ENCODE assay signal across 9 cellular contexts in genomic region chr2:88658890-88659881, GRCh38. TPM values are rescaled to one million over a fixed set of nuclear protein-coding genes. Genes with fewer than 3 reads are reported as not detected.
DNase-seq lines count a peak whose midpoint lies in the region; ATAC-seq, FAIRE-seq and TF ChIP-seq lines count a peak whose summit lies in the region.
"Had no signal": no experiment of that assay in that cellular context is flagged by ENCODE, and none has a peak within 500 bp of the region (broad histone marks: within the 10 kb centered on the region; RNA-seq: fewer than 3 reads in every experiment).

No MANE protein-coding gene starts in this region.

- H3K4me2 ChIP-seq in K562 (ENCODE audit: insufficient read depth, low read length) = peak overlapping the region; percentile 49
- H3K4me2 ChIP-seq: KMS-11 had no signal

- no peaks in the 10 kb centered on the region for H3K9me3 ChIP-seq in K562 (replicated peaks; ENCODE audit: control insufficient read depth, insufficient read depth, low read depth, low read length)
- peaks cover 0 to 3% of the 10 kb centered on the region in 2 donors for H3K9me3 ChIP-seq in kidney (ENCODE audit: control insufficient read depth in 1 of 2, low read length in 2 of 2)
- no peaks in the 10 kb centered on the region for H3K9me3 ChIP-seq in testis

- H3K9ac ChIP-seq in K562 (ENCODE audit: insufficient read depth in 1 of 2, low read depth in 2 of 2, low read length in 2 of 2) = peak overlapping the region; percentile 47 to 65; a peak in 3 of 4 replicates
- no peak overlapping the region for H3K9ac ChIP-seq in kidney (ENCODE audit: low read length in 2 of 2)
- H3K9ac ChIP-seq: KMS-11 had no signal

- WGBS in K562 (ENCODE audit: insufficient coverage, low coverage, missing lambda C conversion rate) = 6% methylated on average over 8 of the region's 8 CpGs
- WGBS in testis, 2 donors = 64 to 66% methylated on average over 8 of the region's 8 CpGs

- no peak overlapping the region for H3K4me3 ChIP-seq in K562
- H3K4me3 ChIP-seq in kidney (ENCODE audit: low read length in 2 of 2) = no peak overlapping the region
- no peak overlapping the region for H3K4me3 ChIP-seq in testis

- peak; percentile 81 for ATAC-seq in K562

- TF ChIP-seq CTCF in K562 (IDR thresholded peaks at IDR 0.05 in 2 of 3, conservative IDR thresholded peaks at IDR 0.05 in 1 of 3; ENCODE audit: insufficient read depth in 2 of 3, low read depth in 1 of 3, low read length in 3 of 3) (no peak), kidney (IDR thresholded peaks at IDR 0.05; ENCODE audit: borderline replicate concordance, extremely low read depth, insufficient read depth) (no peak), testis (IDR thresholded peaks at IDR 0.05) (no peak)

- POLR2A ChIA-PET in K562 (lab: Yijun Ruan, JAX) = interaction anchor here (0.8 to 2.4 kb wide), 6 partner anchors 9 to 31 kb away, joined by 3 to 8 read pairs (median 4); no protein-coding TSS in a partner anchor

- H2AFZ ChIP-seq in K562 (ENCODE audit: low read depth, low read length) = peak overlapping the region; percentile 88

- CTCF ChIA-PET in K562 (lab: Yijun Ruan, JAX; ENCODE audit: low intra/inter-chr PET ratio) = no interaction called here

- FAIRE-seq in K562 (lab: Jason Lieb, UNC) = no peak
- FAIRE-seq in kidney (lab: Jason Lieb, UNC) = no peak
- FAIRE-seq in urothelium cell line (lab: Jason Lieb, UNC) = peak; percentile 66
- FAIRE-seq: endometrium had no signal

- in situ Hi-C loops in K562 (cut with MboI) = no loop called here

- H4K20me1 ChIP-seq in K562 (replicated peaks; ENCODE audit: control insufficient read depth, insufficient read depth, low read length) = no peaks in the 10 kb centered on the region

- intact Hi-C loops in K562 (cut with micrococcal nuclease) (no loop called here), kidney (cut with DNase I) (no loop called here), testis (cut with DNase I; ENCODE audit: low total_unique reads) (no loop called here)

- no peak for TF ChIP-seq EP300 in K562 (IDR thresholded peaks at IDR 0.05; ENCODE audit: low read length)

- no peak for TF ChIP-seq POLR2A in K562 (conservative IDR thresholded peaks at IDR 0.05)
- TF ChIP-seq POLR2A in testis (IDR thresholded peaks at IDR 0.05) = no peak

- no peaks in the 10 kb centered on the region for H3K9me1 ChIP-seq in K562 (ENCODE audit: control insufficient read depth, insufficient read depth, low read length)

- H3K4me1 ChIP-seq in K562 (replicated peaks in 1 of 2; ENCODE audit: control insufficient read depth in 2 of 2, insufficient read depth in 2 of 2, low read length in 2 of 2) (peaks cover 3 to 24% of the 10 kb centered on the region in 2 experiments; a peak in 4 of 5 replicates), kidney (ENCODE audit: control insufficient read depth in 1 of 2, insufficient read depth in 1 of 2, low read depth in 1 of 2, low read length in 2 of 2) (peaks cover 0 to 5% of the 10 kb centered on the region in 2 donors), testis (no peaks in the 10 kb centered on the region)

- no peaks in the 10 kb centered on the region for H3K79me2 ChIP-seq in K562 (ENCODE audit: control insufficient read depth, insufficient read depth, low read length)

- H3K27me3 ChIP-seq in K562 (ENCODE audit: control insufficient read depth in 2 of 2, insufficient read depth in 2 of 2, low read length in 2 of 2) = no peaks in the 10 kb centered on the region
- H3K27me3 ChIP-seq in testis = no peaks in the 10 kb centered on the region

- peak overlapping the region; percentile 60 for H3K27ac ChIP-seq in K562 (ENCODE audit: extremely low read depth, low read depth, low read length)
- peak overlapping the region; percentile 13 to 71 for H3K27ac ChIP-seq in kidney (ENCODE audit: low read depth in 2 of 2, low read length in 2 of 2)
- H3K27ac ChIP-seq in testis = no peak overlapping the region
- H3K27ac ChIP-seq: KMS-11 had no signal

- no peak for TF ChIP-seq RAD21 in K562 (CRISPR knock-in tag; conservative IDR thresholded peaks at IDR 0.05 in 1 of 2, IDR thresholded peaks at IDR 0.05 in 1 of 2)

- DNase-seq in M059J (ENCODE audit: low read depth) (peak; percentile 86), K562 (ENCODE audit: extremely low read depth in 1 of 4, low spot score in 3 of 4) (peak in 2 of 4 experiments; percentile 39 to 52), kidney (no peak), urothelium cell line (ENCODE audit: low spot score) (peak; percentile 69), hippocampal formation (lab: John Stamatoyannopoulos, UW) (no peak), T-helper 9 cell (no peak), testis (no peak)

- no TSS peak for BruUV-seq in K562 (replicated peaks; lab: Mats Ljungman, UMichigan)

- H3K36me3 ChIP-seq in K562 (ENCODE audit: control insufficient read depth, insufficient read depth, low read length) (no peaks in the 10 kb centered on the region), kidney (ENCODE audit: control insufficient read depth in 1 of 2, insufficient read depth in 2 of 2, low read length in 2 of 2) (no peaks in the 10 kb centered on the region), testis (ENCODE audit: low read depth, missing control alignments) (no peaks in the 10 kb centered on the region)

TF ChIP-seq in K562, 482 proteins besides CTCF, POLR2A, EP300 and RAD21 (continues in another document):
- TF ChIP-seq L3MBTL2 (IDR thresholded peaks at IDR 0.05) (peak; percentile 51; the same call in 1 of the 2 replicates), ZKSCAN8 (CRISPR knock-in tag; IDR thresholded peaks at IDR 0.05) (peak; percentile 43; the same call in 1 of the 2 replicates), NCOA2 (IDR thresholded peaks at IDR 0.05; ENCODE audit: partially characterized antibody in 2 of 2) (no peak), NR1H2 (CRISPR knock-in tag; IDR thresholded peaks at IDR 0.05) (no peak), ZNF561 (CRISPR knock-in tag; conservative IDR thresholded peaks at IDR 0.05) (no peak), ADNP (tag; IDR thresholded peaks at IDR 0.05) (no peak), FOXJ2 (tag; IDR thresholded peaks at IDR 0.05) (no peak), ZNF57 (CRISPR knock-in tag; IDR thresholded peaks at IDR 0.05) (no peak), KDM2B (CRISPR knock-in tag; IDR thresholded peaks at IDR 0.05) (no peak), JUN (IDR thresholded peaks at IDR 0.05; ENCODE audit: borderline replicate concordance, low read depth, low read length) (no peak), JUN (CRISPR knock-in tag; IDR thresholded peaks at IDR 0.05; ENCODE audit: borderline replicate concordance) (no peak)

RNA-seq across cellular contexts. Expression of gene EIF2AK3, which starts 31.9 kb away (rescaled TPM):
- 17.8 and 24.3 TPM in 2 replicates for total RNA-seq in M059J (2014; rRNA removed; shearing (Covaris generic))
- 11.0 and 50.4 TPM in 2 replicates for total RNA-seq in K562 (2011; cell fraction: chromatin; rRNA removed; ENCODE audit: low replicate concordance)
- total RNA-seq in K562 (2011; cell fraction: nucleolus; rRNA removed) = 13.0 and 13.6 TPM in 2 replicates
- total RNA-seq in K562 (2011; cell fraction: nucleoplasm; rRNA removed) = 19.3 and 21.9 TPM in 2 replicates
- total RNA-seq in K562 (2014; rRNA removed) = 7.1 and 9.3 TPM in 2 replicates
- 11.6 and 14.7 TPM in 2 replicates for total RNA-seq in K562 (2014; rRNA removed; fragmentation: Illumina TruSeq; extraction: Trizol)
- total RNA-seq in K562 (2015; rRNA removed; fragmentation: Illumina TruSeq; extraction: Trizol) = 10.3 and 13.1 TPM in 2 replicates
- total RNA-seq in K562 (2021) = 5.9 and 7.4 TPM in 2 replicates
- 6.3 and 7.5 TPM in 2 replicates for polyA plus RNA-seq in K562 (2011; rRNA removed)
- polyA plus RNA-seq in K562 (2011; cell fraction: cytosol; rRNA removed) = 1.5 and 3.2 TPM in 2 replicates
- 6.9 and 8.7 TPM in 2 replicates for polyA plus RNA-seq in K562 (2011; cell fraction: nucleus; rRNA removed)
- 6.0 and 9.5 TPM in 2 replicates for polyA plus RNA-seq in K562 (2012)
- polyA plus RNA-seq in K562 (2014; fragmentation: Illumina TruSeq; extraction: Trizol) = 7.3 and 9.8 TPM in 2 replicates
- 1 to 10 TPM; 1.7 to 2.2 TPM for polyA plus RNA-seq in K562 (2014; fragmentation: Nextera tagmentation; extraction: Ambion mirVana)
- 3.2 and 7.7 TPM in 2 replicates for polyA plus RNA-seq in K562 (2014; rRNA removed)
- polyA minus RNA-seq in K562 (2011; rRNA and poly(A)+ RNA removed) = 23.6 and 24.8 TPM in 2 replicates
- polyA minus RNA-seq in K562 (2011; cell fraction: cytosol; rRNA and poly(A)+ RNA removed) = 5.6 and 7.8 TPM in 2 replicates
- 7.0 and 11.0 TPM in 2 replicates for polyA minus RNA-seq in K562 (2011; cell fraction: nucleus; rRNA and poly(A)+ RNA removed)
- 20.8 TPM for total RNA-seq in kidney
- polyA plus RNA-seq in kidney (ENCODE audit: insufficient read depth, low read depth, low replicate concordance) = 5.7 TPM
- total RNA-seq in testis = 10 to 100 TPM in 1 of 2 donors, 1 to 10 TPM in 1; 9.0 to 14.7 TPM
- polyA plus RNA-seq in testis (ENCODE audit: insufficient read depth, low read depth, low replicate concordance) = 9.8 TPM

RNA-seq across cellular contexts. Expression of gene RPIA, which starts 32.3 kb away (rescaled TPM):
- 7.1 and 7.4 TPM in 2 replicates for total RNA-seq in M059J (2014; rRNA removed; shearing (Covaris generic))
- total RNA-seq in K562 (2011; cell fraction: chromatin; rRNA removed; ENCODE audit: low replicate concordance) = 5.5 and 6.6 TPM in 2 replicates
- total RNA-seq in K562 (2011; cell fraction: nucleolus; rRNA removed) = 7.0 and 7.8 TPM in 2 replicates
- total RNA-seq in K562 (2011; cell fraction: nucleoplasm; rRNA removed) = 8.7 and 10.4 TPM in 2 replicates
- total RNA-seq in K562 (2014; rRNA removed) (10.0 and 11.3 TPM in 2 replicates), K562 (2014; rRNA removed; fragmentation: Illumina TruSeq; extraction: Trizol) (23.9 and 25.8 TPM in 2 replicates), K562 (2015; rRNA removed; fragmentation: Illumina TruSeq; extraction: Trizol) (19.9 and 22.9 TPM in 2 replicates), K562 (2021) (40.4 and 41.2 TPM in 2 replicates), kidney (11.4 TPM), testis (10 to 100 TPM; 16.2 TPM)
- polyA plus RNA-seq in K562 (2011; rRNA removed) (17.4 and 30.2 TPM in 2 replicates), K562 (2014; fragmentation: Illumina TruSeq; extraction: Trizol) (37.2 and 37.4 TPM in 2 replicates), K562 (2014; fragmentation: Nextera tagmentation; extraction: Ambion mirVana) (10 to 100 TPM in 1 of 2 experiments, 1 to 10 TPM in 1; 7.8 to 15.1 TPM), K562 (2014; rRNA removed) (36.8 and 43.3 TPM in 2 replicates), kidney (ENCODE audit: insufficient read depth, low read depth, low replicate concordance) (15.7 TPM), testis (ENCODE audit: insufficient read depth, low read depth, low replicate concordance) (17.9 TPM)
- polyA plus RNA-seq in K562 (2011; cell fraction: cytosol; rRNA removed) = 16.3 and 18.5 TPM in 2 replicates
- 8.4 and 10.7 TPM in 2 replicates for polyA plus RNA-seq in K562 (2011; cell fraction: nucleus; rRNA removed)
- polyA plus RNA-seq in K562 (2012) = 20.4 and 34.0 TPM in 2 replicates
- 23.2 and 31.5 TPM in 2 replicates for polyA minus RNA-seq in K562 (2011; rRNA and poly(A)+ RNA removed)
- polyA minus RNA-seq in K562 (2011; cell fraction: cytosol; rRNA and poly(A)+ RNA removed) = 4.6 and 13.6 TPM in 2 replicates
- polyA minus RNA-seq in K562 (2011; cell fraction: nucleus; rRNA and poly(A)+ RNA removed) = 6.1 and 7.0 TPM in 2 replicates

Comparison
In these comparisons a context has a peak if more than half of its experiments do, and no peak if none do; other contexts are left out.
1. DNase-seq: peak in M059J (single experiment) and urothelium cell line (single experiment); none in kidney (single experiment), hippocampal formation (0 of 2), T-helper 9 cell (single experiment) and testis (single experiment).
2. H3K27ac ChIP-seq: peak in K562 (single experiment) and kidney (2 of 2); none in testis (0 of 2).
3. H3K9ac ChIP-seq: peak in K562 (2 of 2); none in kidney (0 of 2).